ENCODE assay signal across 14 cellular contexts in the genomic region with DNA sequence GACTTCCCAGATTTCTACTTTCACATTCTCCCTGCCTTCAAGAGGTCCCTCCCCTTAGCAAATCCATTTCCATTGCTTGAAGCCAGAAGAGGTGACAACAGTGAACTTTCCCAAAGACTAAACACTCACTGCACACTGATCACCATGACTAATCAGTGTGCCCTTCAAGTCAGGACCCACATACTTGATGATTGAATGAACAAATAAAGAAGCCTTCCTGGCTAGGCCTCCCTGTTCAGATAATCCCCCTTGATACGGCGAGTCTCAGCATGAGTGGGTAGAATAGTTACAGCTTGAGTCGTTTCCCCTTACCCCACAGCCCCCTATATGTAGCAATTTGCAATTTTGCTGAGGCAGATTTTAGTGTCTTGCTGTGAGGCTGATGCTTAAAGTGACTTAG.
A peak's percentile ranks its signal among the peaks of the same experiment; 100 is the strongest.
DNase-seq lines count a peak whose midpoint lies in the region; ATAC-seq, FAIRE-seq and TF ChIP-seq lines count a peak whose summit lies in the region.
"Had no signal": no experiment of that assay in that cellular context is flagged by ENCODE, and none has a peak within 500 bp of the region (broad histone marks: within the 10 kb centered on the region; RNA-seq: fewer than 3 reads in every experiment).

No MANE protein-coding gene starts in this region.

- 35 to 66% (median 35%) methylated on average over 3 of the region's 3 CpGs for WGBS in psoas muscle, 3 donors

- no peak overlapping the region for H3K9ac ChIP-seq in fibroblast of lung (ENCODE audit: insufficient read depth, low read length)

- TF ChIP-seq CTCF in RWPE2 (IDR thresholded peaks at IDR 0.05; ENCODE audit: poor library complexity, severe bottlenecking), result no peak
- TF ChIP-seq CTCF in fibroblast of lung (conservative IDR thresholded peaks at IDR 0.05 in 1 of 2, IDR thresholded peaks at IDR 0.05 in 1 of 2; ENCODE audit: low read depth in 1 of 2, low read length in 2 of 2), result no peak
- TF ChIP-seq CTCF in psoas muscle (IDR thresholded peaks at IDR 0.05), result no peak

- TF ChIP-seq POLR2A in GM12892 (IDR thresholded peaks at IDR 0.05; ENCODE audit: low read depth, low read length), result no peak

- H3K9me3 ChIP-seq in RWPE2 (ENCODE audit: severe bottlenecking), result no peaks in the 10 kb centered on the region
- no peaks in the 10 kb centered on the region for H3K9me3 ChIP-seq in fibroblast of lung (ENCODE audit: control insufficient read depth, insufficient read depth, low read depth, low read length)
- no peaks in the 10 kb centered on the region for H3K9me3 ChIP-seq in psoas muscle
- H3K9me3 ChIP-seq: colonic mucosa, mucosa of descending colon had no signal

- no peaks in the 10 kb centered on the region for H4K20me1 ChIP-seq in fibroblast of lung (ENCODE audit: control insufficient read depth, extremely low read depth, insufficient read depth, low read length)

- no peaks in the 10 kb centered on the region for H3K79me2 ChIP-seq in fibroblast of lung (ENCODE audit: control insufficient read depth, insufficient read depth, low read length)

- H3K27ac ChIP-seq in RWPE2 (ENCODE audit: poor library complexity, severe bottlenecking) (peak overlapping the region; percentile 77), fibroblast of lung (ENCODE audit: insufficient read depth, low read length) (peak overlapping the region; percentile 49), psoas muscle (peak overlapping the region; percentile 61)
- H3K27ac ChIP-seq: colonic mucosa had no signal

- peak overlapping the region; percentile 40 for H2AFZ ChIP-seq in fibroblast of lung (ENCODE audit: low read length)

- peaks cover 27% of the 10 kb centered on the region for H3K4me1 ChIP-seq in RWPE2 (ENCODE audit: insufficient read depth, poor library complexity, severe bottlenecking)
- peaks cover 5% of the 10 kb centered on the region for H3K4me1 ChIP-seq in fibroblast of lung (ENCODE audit: control insufficient read depth, extremely low read depth, insufficient read depth, low read length)
- H3K4me1 ChIP-seq in psoas muscle, result peaks cover 18% of the 10 kb centered on the region
- H3K4me1 ChIP-seq: colonic mucosa had no signal

- intact Hi-C loops in psoas muscle (cut with DNase I), result no loop called here

- no peaks in the 10 kb centered on the region for H3K36me3 ChIP-seq in RWPE2 (ENCODE audit: low read depth)
- no peaks in the 10 kb centered on the region for H3K36me3 ChIP-seq in fibroblast of lung (ENCODE audit: control insufficient read depth, insufficient read depth, low read length)
- H3K36me3 ChIP-seq in psoas muscle (ENCODE audit: insufficient read depth in 1 of 2, low read depth in 1 of 2), result no peaks in the 10 kb centered on the region
- H3K36me3 ChIP-seq: colonic mucosa had no signal

- DNase-seq in GM04503 (ENCODE audit: low read depth) (peak; percentile 51), RWPE2 (ENCODE audit: low spot score) (no peak), fibroblast of lung (ENCODE audit: low read depth in 2 of 2) (peak; percentile 60 to 96), psoas muscle (no peak), GM12892 (ENCODE audit: insufficient read length) (no peak)
- DNase-seq: colonic mucosa, hypothalamus, Karpas-422, mucosa of descending colon, Right ventricle myocardium superior had no signal

- ATAC-seq in RWPE2 (ENCODE audit: low read depth) (peak; percentile 95), psoas muscle (peak; percentile 70 to 89 (median 81)), GM18858 (IDR thresholded peaks at IDR 0.05; ENCODE audit: unreplicated experiment) (no peak), GM18502 (IDR thresholded peaks at IDR 0.05; ENCODE audit: poor library complexity, unreplicated experiment) (no peak), GM18517 (IDR thresholded peaks at IDR 0.05; ENCODE audit: unreplicated experiment) (no peak)
- ATAC-seq: mucosa of descending colon had no signal

- H3K4me3 ChIP-seq in RWPE2 (ENCODE audit: severe bottlenecking) (no peak overlapping the region), fibroblast of lung (replicated peaks in 1 of 4; ENCODE audit: control extremely low read depth in 1 of 4, insufficient read depth in 1 of 4, low read depth in 3 of 4, low read length in 4 of 4) (no peak overlapping the region), psoas muscle (no peak overlapping the region)
- H3K4me3 ChIP-seq: colonic mucosa, mucosa of descending colon had no signal

- H3K27me3 ChIP-seq in RWPE2 (ENCODE audit: insufficient read depth, poor library complexity, severe bottlenecking), result no peaks in the 10 kb centered on the region
- H3K27me3 ChIP-seq in fibroblast of lung (ENCODE audit: control insufficient read depth, insufficient read depth, low read length), result no peaks in the 10 kb centered on the region
- no peaks in the 10 kb centered on the region for H3K27me3 ChIP-seq in psoas muscle (ENCODE audit: insufficient read depth in 3 of 3, low read length in 2 of 3)
- H3K27me3 ChIP-seq: colonic mucosa had no signal

- no peak for FAIRE-seq in GM12892 (lab: Jason Lieb, UNC)
- FAIRE-seq: urothelium cell line had no signal

- H3K4me2 ChIP-seq in fibroblast of lung (ENCODE audit: extremely low read depth, insufficient read depth, low read length), result peak overlapping the region; percentile 33

Comparison
In these comparisons a context has a peak if more than half of its experiments do, and no peak if none do; other contexts are left out.
1. DNase-seq: peak in GM04503 (single experiment) and fibroblast of lung (2 of 2); none in RWPE2 (single experiment), psoas muscle (0 of 2) and GM12892 (single experiment).
2. ATAC-seq: peak in RWPE2 (single experiment) and psoas muscle (4 of 4); none in GM18858 (single experiment), GM18502 (single experiment) and GM18517 (single experiment).
3. Peak in every context shown above with its lines, with median percentiles within 50 percentile points of each other: H3K27ac ChIP-seq.